17 cellular contexts compared by ENCODE assay signal in the genomic region with DNA sequence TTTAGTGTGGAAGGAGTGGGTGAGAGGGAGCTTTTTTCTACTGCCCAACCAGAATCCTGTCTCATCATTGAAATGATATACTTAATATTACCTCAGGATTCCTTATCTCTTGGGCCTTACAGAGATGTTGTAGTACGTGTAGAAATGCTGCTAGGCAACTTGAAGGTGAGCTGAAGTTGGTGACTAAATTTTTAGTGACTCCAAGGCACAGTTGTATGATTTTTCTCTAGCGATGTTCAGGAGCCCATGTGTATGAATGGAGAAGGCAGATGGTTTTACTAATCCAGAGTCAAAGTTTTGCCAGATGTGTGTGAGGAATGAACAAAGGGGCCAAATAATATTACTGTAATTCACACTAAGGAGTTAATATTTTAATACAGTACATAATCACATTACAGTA. TPM values are rescaled to one million over a fixed set of nuclear protein-coding genes. Genes with fewer than 3 reads are reported as not detected.
DNase-seq lines count a peak whose midpoint lies in the region; ATAC-seq and TF ChIP-seq lines count a peak whose summit lies in the region.
"Had no signal": no experiment of that assay in that cellular context is flagged by ENCODE, and none has a peak within 500 bp of the region (broad histone marks: within the 10 kb centered on the region; RNA-seq: fewer than 3 reads in every experiment).

No MANE protein-coding gene starts in this region.

- H3K36me3 Mint-ChIP-seq in GM23338 (ENCODE audit: low read depth) (peaks cover 10% of the 10 kb centered on the region), endothelial cell (ENCODE audit: low read depth, unreplicated experiment) (peaks cover under 1% of the 10 kb centered on the region), nephron progenitor cell (ENCODE audit: low read depth) (peaks cover 9% of the 10 kb centered on the region)
- H3K36me3 Mint-ChIP-seq: CD4-positive, CD25-positive, alpha-beta regulatory T cell; CD8-positive, alpha-beta T cell had no signal

- H3K27ac Mint-ChIP-seq in GM23338 (no peak overlapping the region), endothelial cell (ENCODE audit: unreplicated experiment) (peak overlapping the region; percentile 22), nephron progenitor cell (peak overlapping the region; percentile 3)
- H3K27ac Mint-ChIP-seq: B cell; CD4-positive, CD25-positive, alpha-beta regulatory T cell; CD8-positive, alpha-beta T cell; H9 had no signal

- no peaks in the 10 kb centered on the region for H3K9me2 ChIP-seq in GM23338 (ENCODE audit: insufficient read depth)

- intact Hi-C loops in left lung (cut with DNase I): no loop called here

- H4K20me1 ChIP-seq in GM23338 (replicated peaks; ENCODE audit: insufficient read depth): no peaks in the 10 kb centered on the region
- H4K20me1 ChIP-seq: BLaER1 had no signal

- H3K4me2 ChIP-seq in GM23338: no peak overlapping the region
- H3K4me2 ChIP-seq: BLaER1 had no signal

- H2AFZ ChIP-seq in GM23338: 0 out of 2 replicates have a peak overlapping the region, but pooled peaks have one; percentile 15

- H3K9me3 ChIP-seq in left lung: peaks cover 0 to 8% of the 10 kb centered on the region in 2 donors
- H3K9me3 ChIP-seq: BLaER1, Caco-2 had no signal

- peaks cover 15% of the 10 kb centered on the region for H3K9me3 Mint-ChIP-seq in GM23338
- peaks cover under 1% of the 10 kb centered on the region for H3K9me3 Mint-ChIP-seq in endothelial cell (ENCODE audit: unreplicated experiment)
- H3K9me3 Mint-ChIP-seq in nephron progenitor cell: peaks cover 14% of the 10 kb centered on the region

- H3K27me3 Mint-ChIP-seq in GM23338 (ENCODE audit: insufficient read depth, low read depth, poor library complexity) (no peaks in the 10 kb centered on the region), endothelial cell (ENCODE audit: unreplicated experiment) (no peaks in the 10 kb centered on the region), nephron progenitor cell (ENCODE audit: low read depth, poor library complexity) (no peaks in the 10 kb centered on the region)
- H3K27me3 Mint-ChIP-seq: B cell; CD4-positive, CD25-positive, alpha-beta regulatory T cell had no signal

- H3K4me3 Mint-ChIP-seq in GM23338 (no peak overlapping the region), endothelial cell (ENCODE audit: unreplicated experiment) (no peak overlapping the region), nephron progenitor cell (no peak overlapping the region)
- H3K4me3 Mint-ChIP-seq: B cell; CD4-positive, CD25-positive, alpha-beta regulatory T cell; CD8-positive, alpha-beta T cell; H9 had no signal

- DNase-seq in GM23338 (ENCODE audit: low spot score): no peak
- DNase-seq in endothelial cell (ENCODE audit: low spot score): no peak
- no peak for DNase-seq in nephron progenitor cell
- DNase-seq in left lung: no peak
- no peak for DNase-seq in GM03348 (ENCODE audit: low spot score)
- DNase-seq: Caco-2; CD4-positive, CD25-positive, alpha-beta regulatory T cell; CD8-positive, alpha-beta T cell; DMS153; DND-41; H9 had no signal

- peaks cover 3% of the 10 kb centered on the region; the same call in 2 of the 3 replicates for H3K4me1 Mint-ChIP-seq in GM23338
- H3K4me1 Mint-ChIP-seq in endothelial cell (ENCODE audit: unreplicated experiment): peaks cover 16% of the 10 kb centered on the region
- no peaks in the 10 kb centered on the region for H3K4me1 Mint-ChIP-seq in nephron progenitor cell
- H3K4me1 Mint-ChIP-seq: B cell; CD4-positive, CD25-positive, alpha-beta regulatory T cell had no signal

- H3K27me3 ChIP-seq in GM23338 (ENCODE audit: insufficient read depth) (no peaks in the 10 kb centered on the region), left lung (no peaks in the 10 kb centered on the region)
- H3K27me3 ChIP-seq: BLaER1 had no signal

- ATAC-seq in GM23338 (no peak), left lung (no peak), GM19023 (IDR thresholded peaks at IDR 0.05; ENCODE audit: unreplicated experiment) (no peak)
- ATAC-seq: CD8-positive, alpha-beta T cell; GM12878; HCT116 had no signal

- no peaks in the 10 kb centered on the region for H3K79me2 ChIP-seq in GM23338 (replicated peaks; ENCODE audit: insufficient read depth)

- no peaks in the 10 kb centered on the region for H3F3A ChIP-seq in GM23338 (replicated peaks; ENCODE audit: low read depth)

- H3K36me3 ChIP-seq in GM23338 (ENCODE audit: insufficient read depth) (peaks cover 8% of the 10 kb centered on the region), left lung (no peaks in the 10 kb centered on the region)
- H3K36me3 ChIP-seq: BLaER1 had no signal

- H3K27ac ChIP-seq in GM23338 (ENCODE audit: low read depth) (no peak overlapping the region), left lung (no peak overlapping the region)
- H3K27ac ChIP-seq: BLaER1, C4-2B had no signal

- H3K4me3 ChIP-seq in GM23338 (no peak overlapping the region), left lung (no peak overlapping the region)
- H3K4me3 ChIP-seq: BLaER1, GM12878 had no signal

- H3K4me1 ChIP-seq in GM23338 (ENCODE audit: insufficient read depth): 0 out of 2 replicates have a peak, but pooled peaks cover 3% of the 10 kb centered on the region
- no peaks in the 10 kb centered on the region for H3K4me1 ChIP-seq in left lung
- H3K4me1 ChIP-seq: BLaER1, Caco-2 had no signal

- no peak for TF ChIP-seq CTCF in GM23338 (conservative IDR thresholded peaks at IDR 0.05; ENCODE audit: low read depth in 2 of 2)
- TF ChIP-seq CTCF in endothelial cell (IDR thresholded peaks at IDR 0.05; ENCODE audit: unreplicated experiment): no peak
- no peak for TF ChIP-seq CTCF in nephron progenitor cell (IDR thresholded peaks at IDR 0.05)
- no peak for TF ChIP-seq CTCF in left lung (IDR thresholded peaks at IDR 0.05)

TF ChIP-seq in GM23338, 12 proteins besides CTCF, POLR2A, EP300 and RAD21:
- TF ChIP-seq ZNF114 (CRISPR knock-in tag; IDR thresholded peaks at IDR 0.05) (no peak), STAT1 (IDR thresholded peaks at IDR 0.05; ENCODE audit: unreplicated experiment) (no peak), NANOG (IDR thresholded peaks at IDR 0.05; ENCODE audit: borderline replicate concordance) (no peak), CREB1 (CRISPR knock-in tag; IDR thresholded peaks at IDR 0.05; ENCODE audit: low read depth) (no peak), EZH2 (IDR thresholded peaks at IDR 0.05; ENCODE audit: low read depth, unreplicated experiment) (no peak), EZH2phosphoT487 (IDR thresholded peaks at IDR 0.05; ENCODE audit: unreplicated experiment) (no peak), ZNF331 (CRISPR knock-in tag; IDR thresholded peaks at IDR 0.05; ENCODE audit: low read depth) (no peak)
- TF ChIP-seq, protein P1, sequence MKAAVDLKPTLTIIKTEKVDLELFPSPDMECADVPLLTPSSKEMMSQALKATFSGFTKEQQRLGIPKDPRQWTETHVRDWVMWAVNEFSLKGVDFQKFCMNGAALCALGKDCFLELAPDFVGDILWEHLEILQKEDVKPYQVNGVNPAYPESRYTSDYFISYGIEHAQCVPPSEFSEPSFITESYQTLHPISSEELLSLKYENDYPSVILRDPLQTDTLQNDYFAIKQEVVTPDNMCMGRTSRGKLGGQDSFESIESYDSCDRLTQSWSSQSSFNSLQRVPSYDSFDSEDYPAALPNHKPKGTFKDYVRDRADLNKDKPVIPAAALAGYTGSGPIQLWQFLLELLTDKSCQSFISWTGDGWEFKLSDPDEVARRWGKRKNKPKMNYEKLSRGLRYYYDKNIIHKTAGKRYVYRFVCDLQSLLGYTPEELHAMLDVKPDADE (IDR thresholded peaks at IDR 0.05): no peak
- TF ChIP-seq, protein P2, sequence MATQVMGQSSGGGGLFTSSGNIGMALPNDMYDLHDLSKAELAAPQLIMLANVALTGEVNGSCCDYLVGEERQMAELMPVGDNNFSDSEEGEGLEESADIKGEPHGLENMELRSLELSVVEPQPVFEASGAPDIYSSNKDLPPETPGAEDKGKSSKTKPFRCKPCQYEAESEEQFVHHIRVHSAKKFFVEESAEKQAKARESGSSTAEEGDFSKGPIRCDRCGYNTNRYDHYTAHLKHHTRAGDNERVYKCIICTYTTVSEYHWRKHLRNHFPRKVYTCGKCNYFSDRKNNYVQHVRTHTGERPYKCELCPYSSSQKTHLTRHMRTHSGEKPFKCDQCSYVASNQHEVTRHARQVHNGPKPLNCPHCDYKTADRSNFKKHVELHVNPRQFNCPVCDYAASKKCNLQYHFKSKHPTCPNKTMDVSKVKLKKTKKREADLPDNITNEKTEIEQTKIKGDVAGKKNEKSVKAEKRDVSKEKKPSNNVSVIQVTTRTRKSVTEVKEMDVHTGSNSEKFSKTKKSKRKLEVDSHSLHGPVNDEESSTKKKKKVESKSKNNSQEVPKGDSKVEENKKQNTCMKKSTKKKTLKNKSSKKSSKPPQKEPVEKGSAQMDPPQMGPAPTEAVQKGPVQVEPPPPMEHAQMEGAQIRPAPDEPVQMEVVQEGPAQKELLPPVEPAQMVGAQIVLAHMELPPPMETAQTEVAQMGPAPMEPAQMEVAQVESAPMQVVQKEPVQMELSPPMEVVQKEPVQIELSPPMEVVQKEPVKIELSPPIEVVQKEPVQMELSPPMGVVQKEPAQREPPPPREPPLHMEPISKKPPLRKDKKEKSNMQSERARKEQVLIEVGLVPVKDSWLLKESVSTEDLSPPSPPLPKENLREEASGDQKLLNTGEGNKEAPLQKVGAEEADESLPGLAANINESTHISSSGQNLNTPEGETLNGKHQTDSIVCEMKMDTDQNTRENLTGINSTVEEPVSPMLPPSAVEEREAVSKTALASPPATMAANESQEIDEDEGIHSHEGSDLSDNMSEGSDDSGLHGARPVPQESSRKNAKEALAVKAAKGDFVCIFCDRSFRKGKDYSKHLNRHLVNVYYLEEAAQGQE (IDR thresholded peaks at IDR 0.05; ENCODE audit: unreplicated experiment): no peak
TF ChIP-seq in GM23338: peak in this region for 0.

RNA-seq across cellular contexts. Expression of gene TEX9, which starts 42.8 kb away (rescaled TPM):
- total RNA-seq in GM23338 (2014; rRNA removed; shearing (Covaris generic)): 13.9 and 19.6 TPM in 2 replicates
- 16.1 and 21.8 TPM in 2 replicates for polyA plus RNA-seq in GM23338 (2016; fragmentation: Nextera tagmentation; extraction: Ambion mirVana)
- total RNA-seq in endothelial cell (ENCODE audit: unreplicated experiment) (12.8 TPM), left lung (1 to 10 TPM; 6.3 to 7.0 TPM)
